ENCODE assay signal across 1 cellular context in genomic region chr2:231680992-231681852, GRCh38.
A peak's percentile ranks its signal among the peaks of the same experiment; 100 is the strongest.
TF ChIP-seq lines count a peak whose summit lies in the region.

No MANE protein-coding gene starts in this region.

TF ChIP-seq in K562, 482 proteins besides CTCF, POLR2A, EP300 and RAD21 (continued from another document):
- TF ChIP-seq ZBTB49 (CRISPR knock-in tag; IDR thresholded peaks at IDR 0.05; ENCODE audit: borderline replicate concordance) (no peak), ZNF175 (CRISPR knock-in tag; IDR thresholded peaks at IDR 0.05; ENCODE audit: low read depth) (no peak), E2F6 (IDR thresholded peaks at IDR 0.05; ENCODE audit: borderline replicate concordance in 1 of 2, extremely low read depth in 1 of 2, insufficient read depth in 1 of 2, insufficient read length in 1 of 2, low read depth in 1 of 2, low read length in 1 of 2, poor library complexity in 1 of 2, severe bottlenecking in 1 of 2) (peak in 1 of 2 experiments; percentile 82), ZNF280B (CRISPR knock-in tag; IDR thresholded peaks at IDR 0.05) (no peak), ATF7 (IDR thresholded peaks at IDR 0.05) (no peak), ZFP36 (IDR thresholded peaks at IDR 0.05; ENCODE audit: low read depth, low read length, partially characterized antibody) (no peak), ZSCAN32 (CRISPR knock-in tag; IDR thresholded peaks at IDR 0.05) (no peak), ZNF184 (CRISPR knock-in tag; IDR thresholded peaks at IDR 0.05) (no peak), NCOA6 (IDR thresholded peaks at IDR 0.05) (no peak), RB1 (IDR thresholded peaks at IDR 0.05; ENCODE audit: low read depth) (peak; percentile 26; the same call in 1 of the 2 replicates), ZNF561 (CRISPR knock-in tag; conservative IDR thresholded peaks at IDR 0.05) (no peak), PML (IDR thresholded peaks at IDR 0.05; ENCODE audit: low read length) (no peak), GTF2A2 (tag; IDR thresholded peaks at IDR 0.05) (no peak), ZBTB2 (IDR thresholded peaks at IDR 0.05) (no peak), USF2 (CRISPR knock-in tag; IDR thresholded peaks at IDR 0.05) (no peak), CREB3L1 (IDR thresholded peaks at IDR 0.05; ENCODE audit: borderline replicate concordance, low read depth) (no peak), RCOR1 (IDR thresholded peaks at IDR 0.05; ENCODE audit: borderline replicate concordance in 1 of 2, low read depth in 2 of 2, low read length in 2 of 2) (peak in 1 of 2 experiments; percentile 36; a peak in 1 of 4 replicates), BRD4 (IDR thresholded peaks at IDR 0.05) (no peak), ZNF197 (CRISPR knock-in tag; IDR thresholded peaks at IDR 0.05; ENCODE audit: low read depth) (no peak), CLOCK (CRISPR knock-in tag; IDR thresholded peaks at IDR 0.05; ENCODE audit: borderline replicate concordance) (no peak), HMG20B (CRISPR knock-in tag; IDR thresholded peaks at IDR 0.05) (no peak), CCAR2 (IDR thresholded peaks at IDR 0.05; ENCODE audit: low read depth, low read length) (no peak), ZHX1 (conservative IDR thresholded peaks at IDR 0.05; ENCODE audit: low read length) (no peak), SIRT6 (IDR thresholded peaks at IDR 0.05; ENCODE audit: low read depth, low read length) (no peak)
